In genomic region chr4:116302990-116303735, GRCh38 we compare ENCODE assay signal across 26 cellular contexts.
"Had no signal": no experiment of that assay in that cellular context is flagged by ENCODE, and none has a peak within 500 bp of the region (broad histone marks: within the 10 kb centered on the region; RNA-seq: fewer than 3 reads in every experiment).

No MANE protein-coding gene starts in this region.

- H3K36me3 ChIP-seq: neutrophil, pancreas, stomach, thoracic aorta, thyroid gland, tibial nerve, upper lobe of left lung, vagina had no signal

- ATAC-seq: naive thymus-derived CD8-positive, alpha-beta T cell; natural killer cell treated with Interleukin-12 subunit alpha and Interleukin-12 subunit beta and Interleukin-15 and Interleukin-18, amount 100 ng/mL, for 72 hours; pancreas; psoas muscle; right cardiac atrium; sciatic nerve; stimulated activated effector memory CD8-positive, alpha-beta T cell treated with anti-CD3 and anti-CD28 coated beads, Interleukin-12 subunit alpha, Interleukin-12 subunit beta, amount 100 ng/mL, for 72 hours had no signal

- H3K9me3 ChIP-seq: neutrophil, pancreas, psoas muscle, stomach, thoracic aorta, thyroid gland, tibial nerve, upper lobe of left lung, vagina had no signal

- H3K4me2 ChIP-seq: smooth muscle cell had no signal

- FAIRE-seq: pancreas, urothelium cell line had no signal

- H3K27ac ChIP-seq: neutrophil, pancreas, psoas muscle, skin epidermis, stomach, thoracic aorta, thyroid gland, tibial nerve, upper lobe of left lung, vagina had no signal

- H3K27me3 ChIP-seq: neutrophil, pancreas, stomach, thyroid gland, tibial nerve, upper lobe of left lung, vagina had no signal

- DNase-seq: naive thymus-derived CD8-positive, alpha-beta T cell; nephron progenitor cell; nucleus accumbens; pancreas; psoas muscle; right cardiac atrium; stimulated activated CD4-positive, alpha-beta T cell treated with anti-CD3 and anti-CD28 coated beads, Interleukin-15, amount 100 ng/mL, for 24 hours; stimulated activated CD4-positive, alpha-beta T cell treated with anti-CD3 and anti-CD28 coated beads, Interleukin-2, amount 100 ng/mL, for 24 hours; stimulated activated CD4-positive, alpha-beta T cell treated with anti-CD3 and anti-CD28 coated beads, Interleukin-2, amount 100 ng/mL, for 48 hours; stimulated activated CD4-positive, alpha-beta T cell treated with anti-CD3 and anti-CD28 coated beads, Interleukin-4, amount 100 ng/mL, for 24 hours; stimulated activated naive B cell treated with anti-CD40 and anti-IgM and Interleukin-4, amounts not matched to agents 10 μg/mL and 1 μg/mL and 100 μg/mL, for 72 hours; stimulated activated naive CD4-positive, alpha-beta T cell treated with Interleukin-2 at 50 U/mL for 16 hours; stomach; thyroid gland; trophoblast cell; upper lobe of left lung had no signal

- H3K4me1 ChIP-seq: pancreas, psoas muscle, stomach, thyroid gland, tibial nerve, upper lobe of left lung, vagina had no signal

- H3K4me3 ChIP-seq: pancreas, psoas muscle, skin epidermis, smooth muscle cell, stomach, thoracic aorta, thyroid gland, tibial nerve, upper lobe of left lung, vagina had no signal
